ENCODE assay signal across 8 cellular contexts in the genomic region with DNA sequence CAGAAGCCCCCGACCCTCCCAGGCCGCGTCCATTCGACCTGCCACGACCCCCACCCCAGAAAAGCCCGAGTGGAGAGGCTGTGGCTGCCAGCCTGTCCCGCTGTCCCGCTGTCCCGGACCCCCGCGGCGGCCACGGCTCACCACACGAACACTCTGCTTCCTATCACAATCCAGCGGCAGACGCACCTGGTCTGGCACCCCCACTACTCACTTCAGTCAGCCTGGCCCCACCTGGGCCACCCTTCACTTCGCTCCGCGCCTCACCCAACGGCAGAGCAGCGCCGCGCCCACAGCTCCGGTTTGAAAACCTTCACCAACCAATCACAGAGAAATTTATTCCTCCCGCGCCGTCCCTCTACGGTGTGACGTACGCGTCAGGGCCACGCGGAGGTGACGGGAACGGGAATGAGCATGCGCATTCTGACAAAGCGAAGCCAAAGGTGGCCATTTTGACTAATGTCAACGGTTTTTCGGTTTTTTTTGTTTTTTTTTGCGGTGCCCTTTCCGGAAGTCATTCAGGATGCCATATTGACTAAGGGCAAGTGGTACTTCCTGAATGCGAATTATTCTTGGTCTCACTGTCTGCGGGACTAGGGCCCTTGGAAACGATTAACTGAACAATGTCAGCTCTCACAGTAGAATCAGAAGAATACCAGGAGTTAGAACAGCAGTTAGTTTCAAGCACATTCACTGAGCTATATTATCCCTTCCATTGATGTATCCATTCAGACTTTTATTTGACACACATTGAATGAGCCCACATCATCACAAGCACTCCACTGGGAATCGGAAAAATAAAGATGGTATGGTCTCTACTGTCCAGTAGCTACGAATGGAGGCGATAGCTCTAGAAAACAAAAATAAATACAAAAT. TPM values are rescaled to one million over a fixed set of nuclear protein-coding genes. Genes with fewer than 3 reads are reported as not detected.
DNase-seq lines count a peak whose midpoint lies in the region; ATAC-seq lines count a peak whose summit lies in the region.

A gene with protein sequence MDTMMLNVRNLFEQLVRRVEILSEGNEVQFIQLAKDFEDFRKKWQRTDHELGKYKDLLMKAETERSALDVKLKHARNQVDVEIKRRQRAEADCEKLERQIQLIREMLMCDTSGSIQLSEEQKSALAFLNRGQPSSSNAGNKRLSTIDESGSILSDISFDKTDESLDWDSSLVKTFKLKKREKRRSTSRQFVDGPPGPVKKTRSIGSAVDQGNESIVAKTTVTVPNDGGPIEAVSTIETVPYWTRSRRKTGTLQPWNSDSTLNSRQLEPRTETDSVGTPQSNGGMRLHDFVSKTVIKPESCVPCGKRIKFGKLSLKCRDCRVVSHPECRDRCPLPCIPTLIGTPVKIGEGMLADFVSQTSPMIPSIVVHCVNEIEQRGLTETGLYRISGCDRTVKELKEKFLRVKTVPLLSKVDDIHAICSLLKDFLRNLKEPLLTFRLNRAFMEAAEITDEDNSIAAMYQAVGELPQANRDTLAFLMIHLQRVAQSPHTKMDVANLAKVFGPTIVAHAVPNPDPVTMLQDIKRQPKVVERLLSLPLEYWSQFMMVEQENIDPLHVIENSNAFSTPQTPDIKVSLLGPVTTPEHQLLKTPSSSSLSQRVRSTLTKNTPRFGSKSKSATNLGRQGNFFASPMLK (minus strand): TSS at position 308 of the 873 bp plus-strand sequence. CDS start 8,779 bp downstream, outside the sequence.

- peaks cover 15% of the 10 kb centered on the region; the same call in 1 of the 2 replicates for H3K36me3 ChIP-seq in BLaER1

- H3K36me3 Mint-ChIP-seq in activated CD4-positive, alpha-beta T cell treated with anti-CD3 and anti-CD28 coated beads, Interleukin-2, amount 10 ng/mL, durations not matched to agents 7 days and 5 days (ENCODE audit: low read depth), result peaks cover 32% of the 10 kb centered on the region

- no peaks in the 10 kb centered on the region for H3K9me3 ChIP-seq in BLaER1

- peaks cover 2% of the 10 kb centered on the region for H3K9me3 Mint-ChIP-seq in activated CD4-positive, alpha-beta T cell treated with anti-CD3 and anti-CD28 coated beads, Interleukin-2, amount 10 ng/mL, durations not matched to agents 7 days and 5 days

- H3K4me1 Mint-ChIP-seq in activated CD4-positive, alpha-beta T cell treated with anti-CD3 and anti-CD28 coated beads, Interleukin-2, amount 10 ng/mL, durations not matched to agents 7 days and 5 days, result peaks cover 43% of the 10 kb centered on the region

- H3K4me3 ChIP-seq in BLaER1, result peak within 1 kb of the TSS; percentile 94

- CTCF ChIA-PET in activated CD4-positive, alpha-beta T cell treated with anti-CD3 and anti-CD28 coated beads, Interleukin-2, amount 10 ng/mL, durations not matched to agents 7 days and 5 days (lab: Charles Lee), result interaction anchor here (0.6 to 1.9 kb wide), 11 partner anchors 9 to 933 kb away, joined by 3 to 11 read pairs (median 4); no protein-coding TSS in a partner anchor

- H3K27ac ChIP-seq in BLaER1, result peak within 1 kb of the TSS; percentile 91

- peak within 1 kb of the TSS; percentile 91 for H3K9ac ChIP-seq in BLaER1

- peaks cover 9% of the 10 kb centered on the region for H4K20me1 ChIP-seq in BLaER1

- H3K4me3 Mint-ChIP-seq in activated CD4-positive, alpha-beta T cell treated with anti-CD3 and anti-CD28 coated beads, Interleukin-2, amount 10 ng/mL, durations not matched to agents 7 days and 5 days, result peak within 1 kb of the TSS; percentile 91

- ATAC-seq in GM19328 (IDR thresholded peaks at IDR 0.05; ENCODE audit: unreplicated experiment) (peak; percentile 95), HG03520 (IDR thresholded peaks at IDR 0.05; ENCODE audit: unreplicated experiment) (peak; percentile 93)

- H3K27me3 Mint-ChIP-seq in activated CD4-positive, alpha-beta T cell treated with anti-CD3 and anti-CD28 coated beads, Interleukin-2, amount 10 ng/mL, durations not matched to agents 7 days and 5 days, result no peaks in the 10 kb centered on the region

- H3K27me3 ChIP-seq in BLaER1, result no peaks in the 10 kb centered on the region

- POLR2A ChIA-PET in activated CD4-positive, alpha-beta T cell treated with anti-CD3 and anti-CD28 coated beads, Interleukin-2, amount 10 ng/mL, durations not matched to agents 7 days and 5 days (lab: Charles Lee), result no interaction called here

- H3K4me2 ChIP-seq in BLaER1, result peak within 1 kb of the TSS; percentile 84

- peak within 1 kb of the TSS; percentile 98 for H3K27ac Mint-ChIP-seq in activated CD4-positive, alpha-beta T cell treated with anti-CD3 and anti-CD28 coated beads, Interleukin-2, amount 10 ng/mL, durations not matched to agents 7 days and 5 days

- H3K4me1 ChIP-seq in BLaER1, result peaks cover 34% of the 10 kb centered on the region

- peak; percentile 100 for DNase-seq in NCI-H69 (lab: John Stamatoyannopoulos, UW)
- DNase-seq in activated CD4-positive, alpha-beta T cell treated with anti-CD3 and anti-CD28 coated beads, Interleukin-2, amount 10 ng/mL, durations not matched to agents 7 days and 5 days, result peak; percentile 99
- DNase-seq in dedifferentiated amniotic fluid mesenchymal stem cell (ENCODE audit: extremely low spot score), result peak; percentile 98
- DNase-seq in left kidney (ENCODE audit: low read depth, low spot score), result peak; percentile 100
- DNase-seq in stimulated activated CD4-positive, alpha-beta T cell treated with anti-CD3 and anti-CD28 coated beads, Interleukin-2, amount 100 ng/mL, for 24 hours, result peak; percentile 92 to 94

RNA-seq across cellular contexts. Expression of the gene that starts here (rescaled TPM):
- 100 to 1,000 TPM; 177 to 183 TPM for total RNA-seq in activated CD4-positive, alpha-beta T cell treated with anti-CD3 and anti-CD28 coated beads, Interleukin-2, amount 10 ng/mL, durations not matched to agents 7 days and 5 days

Comparison
In these comparisons a context has a peak if more than half of its experiments do, and no peak if none do; other contexts are left out.
1. Peak in every context shown above with its lines: DNase-seq, ATAC-seq, H3K4me3 ChIP-seq and H3K27ac ChIP-seq.